24 cellular contexts compared by ENCODE assay signal in the genomic region with DNA sequence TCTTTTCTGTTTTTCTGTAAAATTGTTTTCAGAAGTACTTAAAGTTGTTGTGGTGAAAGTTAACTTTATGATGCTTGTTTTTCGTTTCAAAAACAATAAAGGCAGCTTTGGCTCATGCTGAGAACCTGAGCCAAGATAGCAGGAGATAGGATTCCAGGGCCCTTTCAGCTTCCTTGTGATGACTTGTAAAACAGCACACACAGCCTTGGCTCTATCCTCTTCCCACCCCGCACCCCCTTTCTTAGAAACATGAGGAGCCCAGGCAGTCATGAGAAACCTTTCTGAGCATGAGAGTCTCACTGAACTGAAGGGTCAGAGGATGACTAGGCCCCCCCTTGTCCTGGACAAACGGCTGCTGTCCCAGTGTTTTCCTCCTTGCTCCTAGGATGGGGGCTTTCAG. TPM values are rescaled to one million over a fixed set of nuclear protein-coding genes. Genes with fewer than 3 reads are reported as not detected.
DNase-seq lines count a peak whose midpoint lies in the region; ATAC-seq and TF ChIP-seq lines count a peak whose summit lies in the region.
"Had no signal": no experiment of that assay in that cellular context is flagged by ENCODE, and none has a peak within 500 bp of the region (broad histone marks: within the 10 kb centered on the region; RNA-seq: fewer than 3 reads in every experiment).

No MANE protein-coding gene starts in this region.

- no peak for ATAC-seq in CD4-positive, alpha-beta T cell (ENCODE audit: poor library complexity)
- no peak for ATAC-seq in activated CD8-positive, alpha-beta T cell treated with anti-CD3 and anti-CD28 coated beads, Interleukin-2, amount 10 ng/mL, durations not matched to agents 7 days and 5 days
- ATAC-seq in GM19351 (IDR thresholded peaks at IDR 0.05; ENCODE audit: unreplicated experiment), result no peak
- ATAC-seq: esophagus mucosa, gastroesophageal sphincter had no signal

- H3K27ac Mint-ChIP-seq in CD4-positive, alpha-beta T cell, result peak overlapping the region; percentile 58
- peak overlapping the region; percentile 35 for H3K27ac Mint-ChIP-seq in activated CD8-positive, alpha-beta T cell treated with anti-CD3 and anti-CD28 coated beads, Interleukin-2, amount 10 ng/mL, durations not matched to agents 7 days and 5 days
- H3K27ac Mint-ChIP-seq in glutamatergic neuron (ENCODE audit: unreplicated experiment) (peak overlapping the region; percentile 90), osteocyte (ENCODE audit: unreplicated experiment) (peak overlapping the region; percentile 60)
- H3K27ac Mint-ChIP-seq: progenitor cell of endocrine pancreas had no signal

- no peak for DNase-seq in CD4-positive, alpha-beta T cell
- no peak for DNase-seq in activated CD8-positive, alpha-beta T cell treated with anti-CD3 and anti-CD28 coated beads, Interleukin-2, amount 10 ng/mL, durations not matched to agents 7 days and 5 days
- no peak for DNase-seq in glutamatergic neuron
- DNase-seq in osteocyte (ENCODE audit: extremely low spot score, unreplicated experiment), result no peak
- DNase-seq in activated naive CD4-positive, alpha-beta T cell treated with Interleukin-2 at 50 U/mL for 16 hours, result no peak
- no peak for DNase-seq in NCI-H510A treated with DMSO at 0.1 percent for 48 hours (lab: John Stamatoyannopoulos, UW)
- DNase-seq in MV-4-11 (lab: John Stamatoyannopoulos, UW), result no peak
- DNase-seq: effector CD8-positive, alpha-beta T cell; MG63; NCI-H1417; NCI-H2081; NCI-H446; upper lobe of left lung had no signal

- intact Hi-C loops in CD4-positive, alpha-beta T cell (cut with DNase I, micrococcal nuclease), result loop anchor here in 1 of 2 experiments (10.0 kb wide), 1 partner anchor 228 kb away; the partner anchor contains the start of gene CHN1

- no peak overlapping the region for H3K4me3 Mint-ChIP-seq in CD4-positive, alpha-beta T cell
- no peak overlapping the region for H3K4me3 Mint-ChIP-seq in activated CD8-positive, alpha-beta T cell treated with anti-CD3 and anti-CD28 coated beads, Interleukin-2, amount 10 ng/mL, durations not matched to agents 7 days and 5 days
- H3K4me3 Mint-ChIP-seq in glutamatergic neuron (ENCODE audit: unreplicated experiment) (peak overlapping the region; percentile 50), osteocyte (ENCODE audit: unreplicated experiment) (no peak overlapping the region)
- H3K4me3 Mint-ChIP-seq: activated CD4-positive, alpha-beta T cell treated with anti-CD3 and anti-CD28 coated beads, Interleukin-2, amount 10 ng/mL, durations not matched to agents 7 days and 5 days had no signal

- no peaks in the 10 kb centered on the region for H3K9me3 Mint-ChIP-seq in CD4-positive, alpha-beta T cell
- no peaks in the 10 kb centered on the region for H3K9me3 Mint-ChIP-seq in activated CD8-positive, alpha-beta T cell treated with anti-CD3 and anti-CD28 coated beads, Interleukin-2, amount 10 ng/mL, durations not matched to agents 7 days and 5 days (ENCODE audit: insufficient read depth)
- H3K9me3 Mint-ChIP-seq in glutamatergic neuron (ENCODE audit: unreplicated experiment) (peaks cover 12% of the 10 kb centered on the region), osteocyte (ENCODE audit: unreplicated experiment) (no peaks in the 10 kb centered on the region)
- H3K9me3 Mint-ChIP-seq: activated CD4-positive, alpha-beta T cell treated with anti-CD3 and anti-CD28 coated beads, Interleukin-2, amount 10 ng/mL, durations not matched to agents 7 days and 5 days; activated naive CD4-positive, alpha-beta T cell treated with anti-CD3 and anti-CD28 coated beads, Interleukin-2, amount 50 U/mL, for 24 hours; activated T-helper 1 cell treated with anti-CD3 and anti-CD28 coated beads, Interleukin-12 subunit alpha, Interleukin-12 subunit beta, Interleukin-2, Interleukin-4 antibody, amounts not matched to agents 30 ng/mL and 10 ng/mL and 1 ng/mL, durations not matched to agents 14 hours and 24 hours and 36 hours; T-helper 2 cell treated with Interferon-gamma antibody and Interleukin-4, amounts not matched to agents 5 μg/mL and 100 μg/mL, for 36 hours had no signal

- H3K27me3 Mint-ChIP-seq in CD4-positive, alpha-beta T cell, result no peaks in the 10 kb centered on the region
- no peaks in the 10 kb centered on the region for H3K27me3 Mint-ChIP-seq in activated CD8-positive, alpha-beta T cell treated with anti-CD3 and anti-CD28 coated beads, Interleukin-2, amount 10 ng/mL, durations not matched to agents 7 days and 5 days (ENCODE audit: low read depth)
- peaks cover 7% of the 10 kb centered on the region for H3K27me3 Mint-ChIP-seq in glutamatergic neuron (ENCODE audit: unreplicated experiment)
- no peaks in the 10 kb centered on the region for H3K27me3 Mint-ChIP-seq in osteocyte (ENCODE audit: unreplicated experiment)
- H3K27me3 Mint-ChIP-seq: activated naive CD4-positive, alpha-beta T cell treated with anti-CD3 and anti-CD28 coated beads, Interleukin-2, amount 50 U/mL, for 24 hours had no signal

- H3K9me3 ChIP-seq in CD4-positive, alpha-beta T cell (ENCODE audit: control insufficient read depth, low read length), result no peaks in the 10 kb centered on the region
- H3K9me3 ChIP-seq: gastroesophageal sphincter, MG63, upper lobe of left lung had no signal

- no peaks in the 10 kb centered on the region for H3K36me3 Mint-ChIP-seq in CD4-positive, alpha-beta T cell (ENCODE audit: low read depth)
- no peaks in the 10 kb centered on the region for H3K36me3 Mint-ChIP-seq in activated CD8-positive, alpha-beta T cell treated with anti-CD3 and anti-CD28 coated beads, Interleukin-2, amount 10 ng/mL, durations not matched to agents 7 days and 5 days (ENCODE audit: low read depth)
- H3K36me3 Mint-ChIP-seq in glutamatergic neuron (ENCODE audit: unreplicated experiment) (no peaks in the 10 kb centered on the region), osteocyte (ENCODE audit: unreplicated experiment) (no peaks in the 10 kb centered on the region)
- H3K36me3 Mint-ChIP-seq: activated naive CD4-positive, alpha-beta T cell treated with anti-CD3 and anti-CD28 coated beads, Interleukin-2, amount 50 U/mL, for 24 hours had no signal

- H3K4me1 Mint-ChIP-seq in CD4-positive, alpha-beta T cell (ENCODE audit: low read depth), result peaks cover 65% of the 10 kb centered on the region
- H3K4me1 Mint-ChIP-seq in activated CD8-positive, alpha-beta T cell treated with anti-CD3 and anti-CD28 coated beads, Interleukin-2, amount 10 ng/mL, durations not matched to agents 7 days and 5 days (ENCODE audit: low read depth), result peaks cover 56% of the 10 kb centered on the region
- peaks cover 52% of the 10 kb centered on the region for H3K4me1 Mint-ChIP-seq in glutamatergic neuron (ENCODE audit: low read depth, unreplicated experiment)
- peaks cover 75% of the 10 kb centered on the region for H3K4me1 Mint-ChIP-seq in osteocyte (ENCODE audit: unreplicated experiment)

- H3K27me3 ChIP-seq in CD4-positive, alpha-beta T cell (ENCODE audit: control insufficient read depth, insufficient read depth, low read length), result no peaks in the 10 kb centered on the region
- H3K27me3 ChIP-seq: gastroesophageal sphincter, MG63, upper lobe of left lung had no signal

- CTCF ChIA-PET in CD4-positive, alpha-beta T cell (lab: Charles Lee), result interaction anchor here (1.8 kb wide), 1 partner anchor 28 kb away, joined by 7 read pairs; no protein-coding TSS in a partner anchor
- CTCF ChIA-PET in activated CD8-positive, alpha-beta T cell treated with anti-CD3 and anti-CD28 coated beads, Interleukin-2, amount 10 ng/mL, durations not matched to agents 7 days and 5 days (lab: Charles Lee), result interaction anchor here (0.9 to 9.9 kb wide), 9 partner anchors 10 to 395 kb away, joined by 3 to 89 read pairs (median 4); no protein-coding TSS in a partner anchor

- no peak for TF ChIP-seq CTCF in CD4-positive, alpha-beta T cell (IDR thresholded peaks at IDR 0.05)
- TF ChIP-seq CTCF in glutamatergic neuron (IDR thresholded peaks at IDR 0.05; ENCODE audit: partially characterized antibody, unreplicated experiment) (no peak), osteocyte (IDR thresholded peaks at IDR 0.05) (no peak)

- H3K27ac ChIP-seq in CD4-positive, alpha-beta T cell (ENCODE audit: low read depth, low read length), result no peak overlapping the region
- H3K27ac ChIP-seq: C4-2B, gastroesophageal sphincter, upper lobe of left lung, VCaP had no signal

- POLR2A ChIA-PET in CD4-positive, alpha-beta T cell (lab: Charles Lee), result interaction anchor here (1.1 kb wide), 1 partner anchor 27 kb away, joined by 4 read pairs; no protein-coding TSS in a partner anchor
- POLR2A ChIA-PET in activated CD8-positive, alpha-beta T cell treated with anti-CD3 and anti-CD28 coated beads, Interleukin-2, amount 10 ng/mL, durations not matched to agents 7 days and 5 days (lab: Charles Lee), result no interaction called here

RNA-seq across cellular contexts. Expression of gene CHRNA1, which starts 12.4 kb away (rescaled TPM):
- under 1 TPM; 0.17 to 0.19 TPM for total RNA-seq in CD4-positive, alpha-beta T cell
- not detected for total RNA-seq in activated CD8-positive, alpha-beta T cell treated with anti-CD3 and anti-CD28 coated beads, Interleukin-2, amount 10 ng/mL, durations not matched to agents 7 days and 5 days
- total RNA-seq in glutamatergic neuron (ENCODE audit: unreplicated experiment) (161 TPM), osteocyte (0.24 and 0.57 TPM in 2 replicates)
- total RNA-seq: activated CD4-positive, alpha-beta T cell treated with anti-CD3 and anti-CD28 coated beads, Interleukin-2, amount 10 ng/mL, durations not matched to agents 7 days and 5 days; activated T-helper 1 cell treated with anti-CD3 and anti-CD28 coated beads, Interleukin-12 subunit alpha, Interleukin-12 subunit beta, Interleukin-2, Interleukin-4 antibody, amounts not matched to agents 30 ng/mL and 10 ng/mL and 1 ng/mL, durations not matched to agents 14 hours and 24 hours and 36 hours; esophagus mucosa; gastroesophageal sphincter; liver; progenitor cell of endocrine pancreas had no signal

Comparison
In these comparisons a context has a peak if more than half of its experiments do, and no peak if none do; other contexts are left out.
1. H3K27ac Mint-ChIP-seq: peak in every context shown above with its lines; median percentile 90 in glutamatergic neuron; 60 in osteocyte; 58 in CD4-positive, alpha-beta T cell; 35 in activated CD8-positive, alpha-beta T cell treated with anti-CD3 and anti-CD28 coated beads, Interleukin-2, amount 10 ng/mL, durations not matched to agents 7 days and 5 days.
2. RNA of gene CHRNA1, which starts 12.4 kb away (total RNA-seq): 161 TPM in glutamatergic neuron (single experiment); 0.24 to 0.57 TPM in osteocyte, 0.17 to 0.19 TPM in CD4-positive, alpha-beta T cell and not detected in activated CD8-positive, alpha-beta T cell treated with anti-CD3 and anti-CD28 coated beads, Interleukin-2, amount 10 ng/mL, durations not matched to agents 7 days and 5 days; every median in the first group is over 100 times any median in the second.